7 cellular contexts compared by ENCODE assay signal in the genomic region with DNA sequence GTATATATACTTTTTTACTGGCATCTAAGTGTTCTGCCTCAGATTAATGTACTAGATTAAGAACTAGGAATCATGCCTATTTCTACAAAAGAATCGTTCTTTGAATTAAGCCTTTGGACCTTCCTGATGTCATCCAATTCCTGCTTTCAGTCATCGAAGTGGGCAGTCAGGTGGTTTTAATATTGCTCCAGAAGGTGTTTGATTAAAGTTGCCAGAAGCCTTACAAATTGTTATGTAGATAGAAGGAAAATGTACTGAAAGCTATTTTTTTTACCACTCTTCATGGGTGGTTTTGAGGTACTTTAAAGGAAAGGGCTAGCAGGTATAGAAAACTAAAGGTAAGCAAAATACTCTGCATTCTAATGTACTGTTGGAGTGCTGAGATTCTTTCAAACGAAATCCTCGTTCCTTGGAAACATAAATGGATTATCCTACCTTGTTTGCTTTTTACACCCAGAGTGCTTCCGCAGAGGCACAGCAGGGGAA. TPM values are rescaled to one million over a fixed set of nuclear protein-coding genes. Genes with fewer than 3 reads are reported as not detected.
DNase-seq lines count a peak whose midpoint lies in the region; ATAC-seq and TF ChIP-seq lines count a peak whose summit lies in the region.

No MANE protein-coding gene starts in this region.

- peak; percentile 8 for ATAC-seq in GM21447 (IDR thresholded peaks at IDR 0.05; ENCODE audit: unreplicated experiment)
- ATAC-seq in RWPE2 (ENCODE audit: low read depth): 0 out of 3 replicates have a peak, but pooled peaks have one; percentile 2
- no peak for ATAC-seq in HG03442 (IDR thresholded peaks at IDR 0.05; ENCODE audit: unreplicated experiment)

- 1 to 7% methylated on average over 5 of the region's 5 CpGs for WGBS in esophagus squamous epithelium, 2 donors
- 6% methylated on average over 5 of the region's 5 CpGs for WGBS in prostate gland

- TF ChIP-seq CTCF in RWPE2 (IDR thresholded peaks at IDR 0.05; ENCODE audit: poor library complexity, severe bottlenecking): no peak
- TF ChIP-seq CTCF in esophagus squamous epithelium (IDR thresholded peaks at IDR 0.05): no peak
- no peak for TF ChIP-seq CTCF in prostate gland (IDR thresholded peaks at IDR 0.05)

- H3K4me1 ChIP-seq in RWPE2 (ENCODE audit: insufficient read depth, poor library complexity, severe bottlenecking): peaks cover 17% of the 10 kb centered on the region
- H3K4me1 ChIP-seq in esophagus squamous epithelium: peaks cover 10 to 50% (median 18%) of the 10 kb centered on the region in 3 donors
- no peaks in the 10 kb centered on the region for H3K4me1 ChIP-seq in prostate gland (replicated peaks)

- H3K9me3 ChIP-seq in RWPE2 (ENCODE audit: severe bottlenecking) (no peaks in the 10 kb centered on the region), esophagus squamous epithelium (no peaks in the 10 kb centered on the region), prostate gland (no peaks in the 10 kb centered on the region)

- H3K27ac ChIP-seq in RWPE2 (ENCODE audit: poor library complexity, severe bottlenecking) (peak overlapping the region; percentile 79), esophagus squamous epithelium (peak overlapping the region; percentile 96 to 98 (median 97)), prostate gland (peak overlapping the region; percentile 97 to 98)

- H3K4me3 ChIP-seq in RWPE2 (ENCODE audit: severe bottlenecking) (peak overlapping the region; percentile 61), esophagus squamous epithelium (peak overlapping the region; percentile 56 to 73 (median 67)), prostate gland (peak overlapping the region; percentile 60 to 70)

- intact Hi-C loops in esophagus squamous epithelium (cut with DNase I) (no loop called here), prostate gland (cut with DNase I) (loop anchor here (2.0 to 5.0 kb wide), 2 partner anchors 66 to 95 kb away; partner anchors contain the start of genes GNG5, RPF1 and SPATA1)

- H3K27me3 ChIP-seq in RWPE2 (ENCODE audit: insufficient read depth, poor library complexity, severe bottlenecking): no peaks in the 10 kb centered on the region
- H3K27me3 ChIP-seq in esophagus squamous epithelium: no peaks in the 10 kb centered on the region
- no peaks in the 10 kb centered on the region for H3K27me3 ChIP-seq in prostate gland (replicated peaks; ENCODE audit: insufficient read depth)

- H3K36me3 ChIP-seq in RWPE2 (ENCODE audit: low read depth) (peaks cover 5% of the 10 kb centered on the region; the same call in 1 of the 2 replicates), esophagus squamous epithelium (peaks cover 0 to 20% (median under 1%) of the 10 kb centered on the region in 3 donors), prostate gland (no peaks in the 10 kb centered on the region)

- TF ChIP-seq POLR2A in esophagus squamous epithelium (IDR thresholded peaks at IDR 0.05): no peak
- TF ChIP-seq POLR2A in prostate gland (IDR thresholded peaks at IDR 0.05): no peak

- no peak for DNase-seq in RWPE2 (ENCODE audit: low spot score)
- DNase-seq in esophagus squamous epithelium (lab: John Stamatoyannopoulos, UW): no peak
- no peak for DNase-seq in prostate gland (ENCODE audit: low spot score)
- DNase-seq in NCI-H524 (lab: John Stamatoyannopoulos, UW): no peak
- no peak for DNase-seq in NCI-H1417 (lab: John Stamatoyannopoulos, UW)

RNA-seq across cellular contexts. Expression of gene CTBS, which starts 0.7 kb away (rescaled TPM):
- total RNA-seq in esophagus squamous epithelium (10 to 100 TPM in 2 of 4 donors, 1 to 10 TPM in 2; 4.9 to 12.0 (median 10.3) TPM), prostate gland (10 to 100 TPM; 15.1 to 45.5 TPM)
